Comparison of ENCODE assay signal across 31 cellular contexts in genomic region chr5:99441235-99441634, GRCh38.
"Had no signal": no experiment of that assay in that cellular context is flagged by ENCODE, and none has a peak within 500 bp of the region (broad histone marks: within the 10 kb centered on the region; RNA-seq: fewer than 3 reads in every experiment).

No MANE protein-coding gene starts in this region.

- H3K27me3 Mint-ChIP-seq: activated B cell treated with CpG ODN at 0.5 μM for 24 hours; activated CD4-positive, alpha-beta memory T cell treated with anti-CD3 and anti-CD28 coated beads for 36 hours; activated CD4-positive, alpha-beta T cell treated with anti-CD3 and anti-CD28 coated beads, Interleukin-2, amount 10 ng/mL, durations not matched to agents 24 days and 14 days; activated CD8-positive, alpha-beta memory T cell treated with anti-CD3 and anti-CD28 coated beads, Interleukin-2, amount 10 ng/mL, durations not matched to agents 7 days and 5 days; activated naive CD8-positive, alpha-beta T cell treated with anti-CD3 and anti-CD28 coated beads for 36 hours; activated naive CD8-positive, alpha-beta T cell treated with anti-CD3 and anti-CD28 coated beads, Interleukin-2, amount 50 U/mL, for 24 hours; effector memory CD8-positive, alpha-beta T cell; T-helper 17 cell had no signal

- DNase-seq: activated B cell treated with CpG ODN at 0.5 μM for 24 hours; activated CD4-positive, alpha-beta memory T cell treated with anti-CD3 and anti-CD28 coated beads for 36 hours; activated CD4-positive, alpha-beta T cell treated with anti-CD3 and anti-CD28 coated beads, Interleukin-2, amount 10 ng/mL, durations not matched to agents 24 days and 14 days; activated CD8-positive, alpha-beta memory T cell treated with anti-CD3 and anti-CD28 coated beads, Interleukin-2, amount 10 ng/mL, durations not matched to agents 7 days and 5 days; activated CD8-positive, alpha-beta memory T cell treated with anti-CD3 and anti-CD28 coated beads, Interleukin-2, amount 50 U/mL, for 4 hours; activated CD8-positive, alpha-beta T cell treated with anti-CD3 and anti-CD28 coated beads, Interleukin-2, amount 10 ng/mL, durations not matched to agents 7 days and 5 days; activated effector memory CD4-positive, alpha-beta T cell treated with anti-CD3 and anti-CD28 coated beads, Interleukin-2, amount 50 U/mL, for 16 hours; activated naive CD4-positive, alpha-beta T cell treated with anti-CD3 and anti-CD28 coated beads for 36 hours; activated naive CD8-positive, alpha-beta T cell treated with anti-CD3 and anti-CD28 coated beads for 36 hours; activated naive CD8-positive, alpha-beta T cell treated with anti-CD3 and anti-CD28 coated beads, Interleukin-2, amount 50 U/mL, for 24 hours; activated T-cell treated with anti-CD3 and anti-CD28 coated beads, Interleukin-2, amount 50 U/mL, for 1 hour; activated T-cell treated with anti-CD3 and anti-CD28 coated beads, Interleukin-2, amount 50 U/mL, for 48 hours; adrenal gland; amygdala; aorta; body of pancreas; caudate nucleus; cortex of kidney; dermis blood vessel endothelial cell; effector CD4-positive, alpha-beta T cell; effector memory CD8-positive, alpha-beta T cell; esophagus squamous epithelium; head of caudate nucleus; T-helper 1 cell; T-helper 17 cell; T1000; WERI-Rb-1 had no signal

- H3K4me3 ChIP-seq: adrenal gland, body of pancreas, esophagus squamous epithelium had no signal

- H3K4me1 ChIP-seq: adrenal gland, body of pancreas, esophagus squamous epithelium had no signal

- H3K27ac ChIP-seq: adrenal gland, body of pancreas, esophagus squamous epithelium, WERI-Rb-1 had no signal

- H3K27me3 ChIP-seq: adrenal gland, body of pancreas, esophagus squamous epithelium had no signal

- H3K36me3 Mint-ChIP-seq: activated CD4-positive, alpha-beta memory T cell treated with anti-CD3 and anti-CD28 coated beads for 36 hours; activated CD8-positive, alpha-beta memory T cell treated with anti-CD3 and anti-CD28 coated beads, Interleukin-2, amount 10 ng/mL, durations not matched to agents 7 days and 5 days; activated naive CD4-positive, alpha-beta T cell treated with anti-CD3 and anti-CD28 coated beads, Interleukin-2, amount 50 U/mL, for 24 hours; activated naive CD8-positive, alpha-beta T cell treated with anti-CD3 and anti-CD28 coated beads for 36 hours had no signal

- H3K27ac Mint-ChIP-seq: activated B cell treated with CpG ODN at 0.5 μM for 24 hours; activated CD4-positive, alpha-beta memory T cell treated with anti-CD3 and anti-CD28 coated beads for 36 hours; activated CD4-positive, alpha-beta T cell treated with anti-CD3 and anti-CD28 coated beads, Interleukin-2, amount 10 ng/mL, durations not matched to agents 24 days and 14 days; activated CD8-positive, alpha-beta memory T cell treated with anti-CD3 and anti-CD28 coated beads, Interleukin-2, amount 10 ng/mL, durations not matched to agents 7 days and 5 days; activated CD8-positive, alpha-beta T cell treated with anti-CD3 and anti-CD28 coated beads, Interleukin-2, amount 10 ng/mL, durations not matched to agents 7 days and 5 days; activated naive CD4-positive, alpha-beta T cell treated with anti-CD3 and anti-CD28 coated beads for 36 hours; activated naive CD4-positive, alpha-beta T cell treated with anti-CD3 and anti-CD28 coated beads, Interleukin-2, amount 50 U/mL, for 24 hours; activated naive CD8-positive, alpha-beta T cell treated with anti-CD3 and anti-CD28 coated beads for 36 hours; activated naive CD8-positive, alpha-beta T cell treated with anti-CD3 and anti-CD28 coated beads, Interleukin-2, amount 50 U/mL, for 24 hours; activated T-helper 1 cell treated with anti-CD3 and anti-CD28 coated beads, Interleukin-12 subunit alpha, Interleukin-12 subunit beta, Interleukin-2, Interleukin-4 antibody, amounts not matched to agents 30 ng/mL and 10 ng/mL and 1 ng/mL, durations not matched to agents 14 hours and 24 hours and 36 hours; activated T-helper 2 cell treated with anti-CD3 and anti-CD28 coated beads, Interferon-gamma antibody, Interleukin-2, Interleukin-4, amounts not matched to agents 10 μg/mL and 5 μg/mL and 100 μg/mL, durations not matched to agents 14 hours and 24 hours and 36 hours; effector memory CD8-positive, alpha-beta T cell; T-helper 17 cell; T-helper 2 cell treated with Interferon-gamma antibody and Interleukin-4, amounts not matched to agents 5 μg/mL and 100 μg/mL, for 36 hours had no signal

- H3K9me3 Mint-ChIP-seq: activated B cell treated with CpG ODN at 0.5 μM for 24 hours; activated CD4-positive, alpha-beta memory T cell treated with anti-CD3 and anti-CD28 coated beads for 36 hours; activated CD4-positive, alpha-beta T cell treated with anti-CD3 and anti-CD28 coated beads, Interleukin-2, amount 10 ng/mL, durations not matched to agents 24 days and 14 days; activated naive CD4-positive, alpha-beta T cell treated with anti-CD3 and anti-CD28 coated beads for 36 hours; activated naive CD4-positive, alpha-beta T cell treated with anti-CD3 and anti-CD28 coated beads, Interleukin-2, amount 50 U/mL, for 24 hours; activated naive CD8-positive, alpha-beta T cell treated with anti-CD3 and anti-CD28 coated beads for 36 hours; activated naive CD8-positive, alpha-beta T cell treated with anti-CD3 and anti-CD28 coated beads, Interleukin-2, amount 50 U/mL, for 24 hours; activated T-helper 1 cell treated with anti-CD3 and anti-CD28 coated beads, Interleukin-12 subunit alpha, Interleukin-12 subunit beta, Interleukin-2, Interleukin-4 antibody, amounts not matched to agents 30 ng/mL and 10 ng/mL and 1 ng/mL, durations not matched to agents 14 hours and 24 hours and 36 hours; activated T-helper 2 cell treated with anti-CD3 and anti-CD28 coated beads, Interferon-gamma antibody, Interleukin-2, Interleukin-4, amounts not matched to agents 10 μg/mL and 5 μg/mL and 100 μg/mL, durations not matched to agents 14 hours and 24 hours and 36 hours; T-helper 2 cell treated with Interferon-gamma antibody and Interleukin-4, amounts not matched to agents 5 μg/mL and 100 μg/mL, for 36 hours had no signal

- H3K9me3 ChIP-seq: adrenal gland, body of pancreas, esophagus squamous epithelium had no signal

- H3K4me3 Mint-ChIP-seq: activated B cell treated with CpG ODN at 0.5 μM for 24 hours; activated CD4-positive, alpha-beta memory T cell treated with anti-CD3 and anti-CD28 coated beads for 36 hours; activated CD4-positive, alpha-beta T cell treated with anti-CD3 and anti-CD28 coated beads, Interleukin-2, amount 10 ng/mL, durations not matched to agents 24 days and 14 days; activated CD8-positive, alpha-beta memory T cell treated with anti-CD3 and anti-CD28 coated beads, Interleukin-2, amount 10 ng/mL, durations not matched to agents 7 days and 5 days; activated CD8-positive, alpha-beta T cell treated with anti-CD3 and anti-CD28 coated beads, Interleukin-2, amount 10 ng/mL, durations not matched to agents 7 days and 5 days; activated naive CD4-positive, alpha-beta T cell treated with anti-CD3 and anti-CD28 coated beads for 36 hours; activated naive CD4-positive, alpha-beta T cell treated with anti-CD3 and anti-CD28 coated beads, Interleukin-2, amount 50 U/mL, for 24 hours; activated naive CD8-positive, alpha-beta T cell treated with anti-CD3 and anti-CD28 coated beads for 36 hours; activated naive CD8-positive, alpha-beta T cell treated with anti-CD3 and anti-CD28 coated beads, Interleukin-2, amount 50 U/mL, for 24 hours; activated T-helper 1 cell treated with anti-CD3 and anti-CD28 coated beads, Interleukin-12 subunit alpha, Interleukin-12 subunit beta, Interleukin-2, Interleukin-4 antibody, amounts not matched to agents 30 ng/mL and 10 ng/mL and 1 ng/mL, durations not matched to agents 14 hours and 24 hours and 36 hours; effector memory CD8-positive, alpha-beta T cell; T-helper 17 cell; T-helper 2 cell treated with Interferon-gamma antibody and Interleukin-4, amounts not matched to agents 5 μg/mL and 100 μg/mL, for 36 hours had no signal

- H3K36me3 ChIP-seq: adrenal gland, esophagus squamous epithelium, WERI-Rb-1 had no signal

- H3K4me1 Mint-ChIP-seq: activated B cell treated with CpG ODN at 0.5 μM for 24 hours; activated CD4-positive, alpha-beta T cell treated with anti-CD3 and anti-CD28 coated beads, Interleukin-2, amount 10 ng/mL, durations not matched to agents 24 days and 14 days; activated CD8-positive, alpha-beta memory T cell treated with anti-CD3 and anti-CD28 coated beads, Interleukin-2, amount 10 ng/mL, durations not matched to agents 7 days and 5 days; activated naive CD4-positive, alpha-beta T cell treated with anti-CD3 and anti-CD28 coated beads, Interleukin-2, amount 50 U/mL, for 24 hours; activated naive CD8-positive, alpha-beta T cell treated with anti-CD3 and anti-CD28 coated beads for 36 hours; activated naive CD8-positive, alpha-beta T cell treated with anti-CD3 and anti-CD28 coated beads, Interleukin-2, amount 50 U/mL, for 24 hours; T-helper 17 cell had no signal
